9 cellular contexts compared by ENCODE assay signal in genomic region chr12:57611116-57611809, GRCh38. TPM values are rescaled to one million over a fixed set of nuclear protein-coding genes. Genes with fewer than 3 reads are reported as not detected.
DNase-seq lines count a peak whose midpoint lies in the region; ATAC-seq and TF ChIP-seq lines count a peak whose summit lies in the region.
"Had no signal": no experiment of that assay in that cellular context is flagged by ENCODE, and none has a peak within 500 bp of the region (broad histone marks: within the 10 kb centered on the region; RNA-seq: fewer than 3 reads in every experiment).

Gene ARHGEF25, plus strand, starts transcription at chr12:57611435. Its CDS starts 460 bp downstream, at chr12:57611895.

- peak within 1 kb of the TSS; percentile 93 to 97; a peak in 3 of 4 replicates for H4K8ac ChIP-seq in IMR-90 (ENCODE audit: low read depth in 2 of 2, low read length in 2 of 2)

- H2AFZ ChIP-seq in IMR-90 (replicated peaks; ENCODE audit: low read length, poor library complexity): peak within 1 kb of the TSS; percentile 92

- no peaks in the 10 kb centered on the region for H3K9me3 Mint-ChIP-seq in T-helper 1 cell treated with Interleukin-12 subunit alpha and Interleukin-12 subunit beta and Interleukin-4 antibody, amounts not matched to agents 30 μg/mL and 1 μg/mL, for 36 hours

- H3K4me1 ChIP-seq in IMR-90 (ENCODE audit: control insufficient read depth, insufficient read depth, low read length) (peaks cover 4% of the 10 kb centered on the region), skeletal muscle tissue (ENCODE audit: control insufficient read depth in 3 of 3, insufficient read depth in 3 of 3, low read length in 3 of 3) (peaks cover 11 to 24% (median 13%) of the 10 kb centered on the region in 3 donors)

- H3K4me3 ChIP-seq in IMR-90 (ENCODE audit: insufficient read depth, low read depth, low read length) (peak within 1 kb of the TSS; percentile 79), skeletal muscle tissue (ENCODE audit: low read length in 3 of 3) (peak within 1 kb of the TSS; percentile 52 to 64 (median 56))

- H3K9me3 ChIP-seq in IMR-90 (ENCODE audit: control insufficient read depth, insufficient read depth, low read length): no peaks in the 10 kb centered on the region
- no peaks in the 10 kb centered on the region for H3K9me3 ChIP-seq in skeletal muscle tissue (ENCODE audit: control insufficient read depth in 3 of 3, low read length in 3 of 3)

- H3K27me3 ChIP-seq in IMR-90 (ENCODE audit: control insufficient read depth, insufficient read depth, low read length) (no peaks in the 10 kb centered on the region), skeletal muscle tissue (ENCODE audit: control insufficient read depth in 3 of 3, insufficient read depth in 3 of 3, low read length in 3 of 3) (peaks cover 26 to 62% (median 53%) of the 10 kb centered on the region in 3 donors)

- H4K5ac ChIP-seq in IMR-90 (ENCODE audit: low read depth, low read length): peak within 1 kb of the TSS; percentile 99

- dilution Hi-C loops in IMR-90 (cut with HindIII; ENCODE audit: low sequenced_read_pairs, unreplicated experiment): no loop called here

- no peak within 1 kb of the TSS for H2BK20ac ChIP-seq in IMR-90 (ENCODE audit: low read depth, low read length)

- H3K36me3 ChIP-seq in IMR-90 (ENCODE audit: control insufficient read depth, insufficient read depth, low read length): peaks cover 34% of the 10 kb centered on the region
- peaks cover 0 to 8% (median 6%) of the 10 kb centered on the region in 3 donors for H3K36me3 ChIP-seq in skeletal muscle tissue (ENCODE audit: control insufficient read depth in 3 of 3, insufficient read depth in 3 of 3, low read length in 3 of 3)

- BruUV-seq in IMR-90 (replicated peaks; lab: Mats Ljungman, UMichigan): no TSS peak

- H3K56ac ChIP-seq in IMR-90 (ENCODE audit: extremely low read depth, insufficient read depth, low read length): no peak within 1 kb of the TSS; the same call in 1 of the 2 replicates

- peaks cover 53% of the 10 kb centered on the region for H3K27me3 Mint-ChIP-seq in T-helper 1 cell treated with Interleukin-12 subunit alpha and Interleukin-12 subunit beta and Interleukin-4 antibody, amounts not matched to agents 30 μg/mL and 1 μg/mL, for 36 hours (ENCODE audit: low read depth)

- peak within 1 kb of the TSS; percentile 73 for H2BK120ac ChIP-seq in IMR-90 (ENCODE audit: low read depth, low read length)

- no peak for TF ChIP-seq CTCF in IMR-90 (conservative IDR thresholded peaks at IDR 0.05; ENCODE audit: low read depth, low read length)

- H3K4me1 Mint-ChIP-seq in T-helper 1 cell treated with Interleukin-12 subunit alpha and Interleukin-12 subunit beta and Interleukin-4 antibody, amounts not matched to agents 30 μg/mL and 1 μg/mL, for 36 hours (ENCODE audit: low read depth): peaks cover 5% of the 10 kb centered on the region

- no peak within 1 kb of the TSS for H3K27ac Mint-ChIP-seq in T-helper 1 cell treated with Interleukin-12 subunit alpha and Interleukin-12 subunit beta and Interleukin-4 antibody, amounts not matched to agents 30 μg/mL and 1 μg/mL, for 36 hours

- peak; percentile 97 for ATAC-seq in IMR-90 (ENCODE audit: low read depth)

- H2AK9ac ChIP-seq in IMR-90 (replicated peaks; ENCODE audit: low read depth, low read length, poor library complexity): peak within 1 kb of the TSS; percentile 89

- peak within 1 kb of the TSS; percentile 49 for H2BK5ac ChIP-seq in IMR-90 (ENCODE audit: low read depth, low read length, poor library complexity, severe bottlenecking)

- in situ Hi-C loops in IMR-90 (cut with MboI; ENCODE audit: low sequenced_read_pairs) (no loop called here), T47D (cut with HindIII; ENCODE audit: low pct_unique_long_range_greater_than_20kb, low sequenced_read_pairs) (no loop called here)

- peak; percentile 67; the same call in 1 of the 2 replicates for TF ChIP-seq POLR2A in IMR-90 (IDR thresholded peaks at IDR 0.05; ENCODE audit: low read depth, low read length)

- peak within 1 kb of the TSS; percentile 72 for H4K91ac ChIP-seq in IMR-90 (ENCODE audit: insufficient read depth, low read depth, low read length)

- H3K27ac ChIP-seq in IMR-90 (ENCODE audit: insufficient read depth, low read length): peak within 1 kb of the TSS; percentile 85
- H3K27ac ChIP-seq in skeletal muscle tissue (ENCODE audit: low read depth, low read length): peak within 1 kb of the TSS; percentile 66
- H3K27ac ChIP-seq: C4-2B had no signal

- H3K9me1 ChIP-seq in IMR-90 (ENCODE audit: insufficient read depth, low read length): peaks cover 11% of the 10 kb centered on the region; the same call in 1 of the 2 replicates

- H3K9ac ChIP-seq in IMR-90 (ENCODE audit: low read depth, low read length) (peak within 1 kb of the TSS; percentile 87), skeletal muscle tissue (ENCODE audit: low read depth in 1 of 3, low read length in 3 of 3) (peak within 1 kb of the TSS; percentile 45 to 73 (median 51))

- POLR2A ChIA-PET in IMR-90 (lab: Charles Lee; ENCODE audit: unreplicated experiment): interaction anchor here (0.6 kb wide), 2 partner anchors 11 to 117 kb away, joined by 3 to 4 read pairs; no protein-coding TSS in a partner anchor

- 0% methylated on average over 10 of the region's 50 CpGs; no CpG with 5 or more reads in 1 of the 2 experiments for WGBS in IMR-90 (ENCODE audit: extremely low coverage in 2 of 2, insufficient read length in 1 of 2), 2 experiments

- peak within 1 kb of the TSS; percentile 88 for H3K14ac ChIP-seq in IMR-90 (replicated peaks; ENCODE audit: low read depth, low read length)

- no peak within 1 kb of the TSS; the same call in 2 of the 3 replicates for H2BK15ac ChIP-seq in IMR-90 (ENCODE audit: low read depth, low read length)

- peak within 1 kb of the TSS; percentile 28; the same call in 1 of the 2 replicates for H3K23ac ChIP-seq in IMR-90 (ENCODE audit: low read depth, low read length)

- DNase-seq in NCI-H1436 (lab: John Stamatoyannopoulos, UW) (peak; percentile 56), NCI-H1436 treated with DMSO at 0.1 percent for 48 hours (lab: John Stamatoyannopoulos, UW) (no peak), IMR-90 (peak; percentile 53), T47D (ENCODE audit: low read depth in 1 of 2, low spot score in 1 of 2) (peak; percentile 45 to 74), iPS-NIHi11 (ENCODE audit: low spot score) (peak; percentile 94), NAMALWA (ENCODE audit: low spot score) (no peak)

- peak within 1 kb of the TSS; percentile 93 for H3K18ac ChIP-seq in IMR-90 (ENCODE audit: low read depth, low read length)

- H3K4me3 Mint-ChIP-seq in T-helper 1 cell treated with Interleukin-12 subunit alpha and Interleukin-12 subunit beta and Interleukin-4 antibody, amounts not matched to agents 30 μg/mL and 1 μg/mL, for 36 hours: peak within 1 kb of the TSS; percentile 79

- CTCF ChIA-PET in IMR-90 (lab: Yijun Ruan, JAX): interaction anchor here (1.5 kb wide), 1 partner anchor 28 kb away, joined by 3 read pairs; no protein-coding TSS in a partner anchor

- TF ChIP-seq RAD21 in IMR-90 (IDR thresholded peaks at IDR 0.05; ENCODE audit: low read length): no peak

- H4K20me1 ChIP-seq in IMR-90 (ENCODE audit: insufficient read depth, low read length): no peaks in the 10 kb centered on the region

- peaks cover 7% of the 10 kb centered on the region for H3K36me3 Mint-ChIP-seq in T-helper 1 cell treated with Interleukin-12 subunit alpha and Interleukin-12 subunit beta and Interleukin-4 antibody, amounts not matched to agents 30 μg/mL and 1 μg/mL, for 36 hours (ENCODE audit: low read depth)

- peak within 1 kb of the TSS; percentile 94 for H3K4me2 ChIP-seq in IMR-90 (ENCODE audit: low read depth, low read length)

- H2AK5ac ChIP-seq in IMR-90 (ENCODE audit: low read depth, low read length): peak within 1 kb of the TSS; percentile 75

- peaks cover 0 to 13% of the 10 kb centered on the region in 2 experiments; a peak in 2 of 4 replicates for H3K79me1 ChIP-seq in IMR-90 (ENCODE audit: low read depth in 1 of 2, low read length in 2 of 2)

- intact Hi-C loops in IMR-90 (cut with micrococcal nuclease): no loop called here

- peak within 1 kb of the TSS; percentile 91 for H3K4ac ChIP-seq in IMR-90 (ENCODE audit: low read depth, low read length)

TF ChIP-seq in IMR-90, 13 proteins besides CTCF, POLR2A, EP300 and RAD21:
- TF ChIP-seq MAZ (IDR thresholded peaks at IDR 0.05; ENCODE audit: borderline replicate concordance, low read depth, low read length) (peak; percentile 61; the same call in 1 of the 2 replicates), MXI1 (IDR thresholded peaks at IDR 0.05; ENCODE audit: borderline replicate concordance, low read depth, low read length) (peak; percentile 35; the same call in 1 of the 2 replicates), MAFK (IDR thresholded peaks at IDR 0.05; ENCODE audit: low read depth, low read length) (no peak)

RNA-seq across cellular contexts. Expression of gene ARHGEF25, which starts in this region (rescaled TPM):
- total RNA-seq in IMR-90 (2012; rRNA removed) (6.3 and 7.8 TPM in 2 replicates), skeletal muscle tissue (23.0 TPM)
- polyA plus RNA-seq in IMR-90 (2012; rRNA removed): 17.1 and 17.9 TPM in 2 replicates
- 10.7 and 11.9 TPM in 2 replicates for polyA plus RNA-seq in IMR-90 (2012; cell fraction: cytosol; rRNA removed)
- polyA plus RNA-seq in IMR-90 (2012; cell fraction: nucleus; rRNA removed; ENCODE audit: low replicate concordance): 81.4 and 123 TPM in 2 replicates

Comparison
In these comparisons a context has a peak if more than half of its experiments do, and no peak if none do; other contexts are left out.
1. DNase-seq: peak in NCI-H1436 (single experiment), IMR-90 (single experiment), T47D (2 of 2) and iPS-NIHi11 (single experiment); none in NCI-H1436 treated with DMSO at 0.1 percent for 48 hours (single experiment) and NAMALWA (single experiment).